ENCODE assay signal across 20 cellular contexts in the genomic region with DNA sequence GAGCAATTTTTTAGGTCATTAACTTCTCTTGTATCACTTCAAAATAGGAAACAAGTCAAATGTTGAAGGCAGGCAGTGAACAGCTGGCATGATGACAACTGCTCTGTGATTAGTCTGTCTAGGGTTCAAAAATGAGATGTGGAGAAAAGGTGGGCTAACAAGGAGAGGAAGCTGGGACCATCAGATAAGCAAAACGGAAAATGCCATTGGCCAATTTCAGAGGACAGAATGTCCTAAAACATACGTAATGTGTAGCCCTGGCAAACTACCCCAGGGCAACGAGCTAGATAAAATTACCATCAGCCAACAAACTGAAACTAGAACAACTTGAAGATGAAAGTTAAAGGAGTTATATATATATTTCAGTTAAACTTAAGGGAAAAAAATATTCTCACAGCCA.
DNase-seq lines count a peak whose midpoint lies in the region; ATAC-seq and TF ChIP-seq lines count a peak whose summit lies in the region.
"Had no signal": no experiment of that assay in that cellular context is flagged by ENCODE, and none has a peak within 500 bp of the region (broad histone marks: within the 10 kb centered on the region; RNA-seq: fewer than 3 reads in every experiment).

No MANE protein-coding gene starts in this region.

- ATAC-seq in upper lobe of right lung = peak; percentile 42
- no peak for ATAC-seq in GM19467 (IDR thresholded peaks at IDR 0.05; ENCODE audit: unreplicated experiment)
- ATAC-seq: mucosa of descending colon had no signal

- H3K36me3 ChIP-seq in upper lobe of right lung = no peaks in the 10 kb centered on the region

- intact Hi-C loops in upper lobe of right lung (cut with DNase I) = no loop called here

- H3K27me3 ChIP-seq in upper lobe of right lung = no peaks in the 10 kb centered on the region
- H3K27me3 ChIP-seq: testis had no signal

- TF ChIP-seq CTCF in choroid plexus epithelial cell (conservative IDR thresholded peaks at IDR 0.05; ENCODE audit: low read depth, low read length) = no peak
- TF ChIP-seq CTCF in upper lobe of right lung (IDR thresholded peaks at IDR 0.05) = no peak

- peaks cover 6% of the 10 kb centered on the region for H3K4me1 ChIP-seq in upper lobe of right lung

- H3K27ac ChIP-seq in upper lobe of right lung = no peak overlapping the region
- H3K27ac ChIP-seq: PC-9 had no signal

- H3K4me3 ChIP-seq in choroid plexus epithelial cell (ENCODE audit: low read depth, low read length) (no peak overlapping the region), upper lobe of right lung (no peak overlapping the region)
- H3K4me3 ChIP-seq: mucosa of descending colon, PC-9, testis had no signal

- DNase-seq in NCI-H748 (lab: John Stamatoyannopoulos, UW; ENCODE audit: unreplicated experiment) (peak; percentile 91), NCI-H748 treated with DMSO at 0.1 percent for 48 hours (lab: John Stamatoyannopoulos, UW) (no peak), choroid plexus epithelial cell (ENCODE audit: low read depth) (peak; percentile 41), iris pigment epithelial cell (ENCODE audit: low read depth) (peak; percentile 20), upper lobe of right lung (no peak), NCI-H1930 (lab: John Stamatoyannopoulos, UW) (no peak), DMS53 (lab: John Stamatoyannopoulos, UW) (no peak)
- DNase-seq: activated CD4-positive, alpha-beta T cell treated with anti-CD3 and anti-CD28 coated beads, Interleukin-2, amount 50 U/mL, for 1 hour; activated naive CD4-positive, alpha-beta T cell treated with anti-CD3 and anti-CD28 coated beads, Interleukin-2, amount 50 U/mL, for 16 hours; activated T-cell treated with anti-CD3 and anti-CD28 coated beads for 4 hours; DMS153; effector memory CD4-positive, alpha-beta T cell; mucosa of descending colon; NCI-H524; nucleus accumbens; PC-9; stimulated activated CD4-positive, alpha-beta T cell treated with anti-CD3 and anti-CD28 coated beads, Interleukin-4, amount 100 ng/mL, for 1 hour; T-helper 9 cell; testis had no signal

- no peaks in the 10 kb centered on the region for H3K9me3 ChIP-seq in upper lobe of right lung
- H3K9me3 ChIP-seq: mucosa of descending colon, testis had no signal

Comparison
In these comparisons a context has a peak if more than half of its experiments do, and no peak if none do; other contexts are left out.
1. DNase-seq: peak in NCI-H748 (single experiment), choroid plexus epithelial cell (single experiment) and iris pigment epithelial cell (single experiment); none in NCI-H748 treated with DMSO at 0.1 percent for 48 hours (single experiment), upper lobe of right lung (single experiment), NCI-H1930 (0 of 2) and DMS53 (single experiment).